Comparison of ENCODE assay signal across 15 cellular contexts in genomic region chr16:1193143-1193824, GRCh38. TPM values are rescaled to one million over a fixed set of nuclear protein-coding genes. Genes with fewer than 3 reads are reported as not detected.
DNase-seq lines count a peak whose midpoint lies in the region; ATAC-seq and TF ChIP-seq lines count a peak whose summit lies in the region.
"Had no signal": no experiment of that assay in that cellular context is flagged by ENCODE, and none has a peak within 500 bp of the region (broad histone marks: within the 10 kb centered on the region; RNA-seq: fewer than 3 reads in every experiment).

No MANE protein-coding gene starts in this region.

- WGBS in right lobe of liver (ENCODE audit: insufficient coverage, low coverage, low lambda C conversion rate, missing lambda C conversion rate) = 45% methylated on average over 4 of the region's 30 CpGs

- no peak for TF ChIP-seq POLR2A in right lobe of liver (IDR thresholded peaks at IDR 0.05)

- intact Hi-C loops in right lobe of liver (cut with DNase I) = no loop called here

- peak overlapping the region in 1 of 3 donors; percentile 71 for H3K27ac ChIP-seq in right lobe of liver
- H3K27ac ChIP-seq: colonic mucosa, KMS-11 had no signal

- ATAC-seq in right lobe of liver (peak; percentile 31 to 79 (median 56)), HG02642 (IDR thresholded peaks at IDR 0.05; ENCODE audit: poor library complexity, unreplicated experiment) (no peak)
- ATAC-seq: stimulated activated naive B cell treated with anti-CD40 and anti-IgM and Interleukin-4, amounts not matched to agents 10 μg/mL and 1 μg/mL and 100 μg/mL, for 72 hours had no signal

- H3K4me1 ChIP-seq in NT2/D1 (ENCODE audit: insufficient read depth, insufficient read length) (peaks cover 28% of the 10 kb centered on the region), right lobe of liver (peaks cover 0 to 27% (median 0%) of the 10 kb centered on the region in 4 donors)
- H3K4me1 ChIP-seq: colonic mucosa had no signal

- DNase-seq in D341Med (ENCODE audit: low spot score) (peak; percentile 59), NCI-H1092 treated with DMSO at 0.1 percent for 48 hours (lab: John Stamatoyannopoulos, UW) (peak; percentile 33), NT2/D1 (ENCODE audit: low read depth, low spot score) (no peak), right lobe of liver (peak in 1 of 3 donors; percentile 61), DMS79 (lab: John Stamatoyannopoulos, UW) (no peak), NCI-H1105 treated with DMSO at 0.1 percent for 48 hours (lab: John Stamatoyannopoulos, UW) (no peak), AML-193 (lab: John Stamatoyannopoulos, UW) (no peak)
- DNase-seq: activated T-cell treated with anti-CD3 and anti-CD28 coated beads, Interleukin-2, amount 50 U/mL, for 1 hour; amniotic stem cell; colonic mucosa; stimulated activated CD4-positive, alpha-beta T cell treated with anti-CD3 and anti-CD28 coated beads, Interleukin-4, amount 100 ng/mL, for 1 hour; stimulated activated naive B cell treated with anti-CD40 and anti-IgM and Interleukin-4, amounts not matched to agents 10 μg/mL and 1 μg/mL and 100 μg/mL, for 72 hours had no signal

- no peaks in the 10 kb centered on the region for H3K27me3 ChIP-seq in NT2/D1 (ENCODE audit: insufficient read depth, insufficient read length)
- no peaks in the 10 kb centered on the region for H3K27me3 ChIP-seq in right lobe of liver
- H3K27me3 ChIP-seq: colonic mucosa had no signal

- H3K9me3 ChIP-seq in NT2/D1 (ENCODE audit: insufficient read depth, low read length) (no peaks in the 10 kb centered on the region), right lobe of liver (no peaks in the 10 kb centered on the region)
- H3K9me3 ChIP-seq: colonic mucosa had no signal

- no peak for TF ChIP-seq CTCF in right lobe of liver (IDR thresholded peaks at IDR 0.05)

- H3K36me3 ChIP-seq in NT2/D1 (ENCODE audit: insufficient read depth, insufficient read length, low read length) (peaks cover 5% of the 10 kb centered on the region), right lobe of liver (no peaks in the 10 kb centered on the region)
- H3K36me3 ChIP-seq: colonic mucosa had no signal

- no peak overlapping the region for H3K4me3 ChIP-seq in NT2/D1 (ENCODE audit: insufficient read length, low read depth)
- H3K4me3 ChIP-seq in right lobe of liver = no peak overlapping the region
- H3K4me3 ChIP-seq: colonic mucosa had no signal

- H3K9ac ChIP-seq in NT2/D1 (ENCODE audit: insufficient read length, low read depth) = peak overlapping the region; percentile 21
- H3K9ac ChIP-seq: KMS-11 had no signal

RNA-seq across cellular contexts. Expression of gene TPSG1, which starts 31.8 kb away (rescaled TPM):
- under 1 TPM in 3 of 6 experiments, not detected in 3; 0.20 to 0.43 (median 0.43) TPM for total RNA-seq in right lobe of liver
- total RNA-seq: pulmonary artery endothelial cell had no signal

RNA-seq across cellular contexts. Expression of gene TPSB2, which starts 36.7 kb away (rescaled TPM):
- 1 to 10 TPM in 2 of 6 experiments, under 1 TPM in 2, not detected in 2; 0.24 to 1.6 (median 0.83) TPM for total RNA-seq in right lobe of liver
- total RNA-seq: pulmonary artery endothelial cell had no signal

RNA-seq across cellular contexts. Expression of gene CACNA1H, which starts 40.4 kb away (rescaled TPM):
- total RNA-seq in right lobe of liver = 10 to 100 TPM in 1 of 6 experiments, 1 to 10 TPM in 3, under 1 TPM in 2; 0.56 to 14.0 (median 5.0) TPM

RNA-seq across cellular contexts. Expression of gene TPSAB1, which starts 47.2 kb away (rescaled TPM):
- total RNA-seq in right lobe of liver = 1 to 10 TPM in 1 of 6 experiments, under 1 TPM in 4, not detected in 1; 0.39 to 1.1 (median 0.81) TPM
- total RNA-seq: pulmonary artery endothelial cell had no signal

Comparison
In these comparisons a context has a peak if more than half of its experiments do, and no peak if none do; other contexts are left out.
1. DNase-seq: peak in D341Med (single experiment) and NCI-H1092 treated with DMSO at 0.1 percent for 48 hours (single experiment); none in NT2/D1 (single experiment), DMS79 (single experiment), NCI-H1105 treated with DMSO at 0.1 percent for 48 hours (single experiment) and AML-193 (0 of 2).